In the genomic region with DNA sequence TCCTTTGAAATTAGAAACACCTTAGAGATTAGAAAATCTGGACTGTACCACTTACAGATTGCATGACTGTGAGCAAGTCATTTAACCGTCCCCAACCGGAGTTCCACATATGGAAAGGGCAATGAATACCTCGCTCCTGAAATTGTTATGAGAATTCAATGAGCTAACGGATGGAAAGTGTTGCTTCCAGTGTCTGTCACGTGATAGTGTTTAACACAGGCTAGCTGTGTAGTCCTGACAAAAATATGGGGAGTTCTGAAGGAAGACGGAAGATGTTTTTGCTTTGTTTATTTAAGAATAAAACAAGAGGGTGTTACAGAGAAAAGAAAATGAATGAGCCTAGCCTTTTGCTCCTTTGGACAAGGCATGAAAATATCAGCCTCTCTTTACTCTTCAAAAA, we compare ENCODE assay signal across 2 cellular contexts.
TF ChIP-seq lines count a peak whose summit lies in the region.

No MANE protein-coding gene starts in this region.

TF ChIP-seq in HepG2, 621 proteins besides CTCF, POLR2A, EP300 and RAD21:
- TF ChIP-seq, protein P1, sequence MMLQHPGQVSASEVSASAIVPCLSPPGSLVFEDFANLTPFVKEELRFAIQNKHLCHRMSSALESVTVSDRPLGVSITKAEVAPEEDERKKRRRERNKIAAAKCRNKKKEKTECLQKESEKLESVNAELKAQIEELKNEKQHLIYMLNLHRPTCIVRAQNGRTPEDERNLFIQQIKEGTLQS (CRISPR knock-in tag; IDR thresholded peaks at IDR 0.05) = no peak
- peak; percentile 15; the same call in 1 of the 2 replicates for TF ChIP-seq USF2 (IDR thresholded peaks at IDR 0.05; ENCODE audit: low read depth, low read length)
- TF ChIP-seq USF2 (CRISPR knock-in tag; IDR thresholded peaks at IDR 0.05; ENCODE audit: borderline replicate concordance) = no peak
- TF ChIP-seq XBP1 (CRISPR knock-in tag; IDR thresholded peaks at IDR 0.05) = no peak
- peak; percentile 60; the same call in 1 of the 2 replicates for TF ChIP-seq RAD51 (IDR thresholded peaks at IDR 0.05; ENCODE audit: borderline replicate concordance)
- no peak for TF ChIP-seq ZNF253 (CRISPR knock-in tag; IDR thresholded peaks at IDR 0.05; ENCODE audit: borderline replicate concordance)
- no peak for TF ChIP-seq GTF2F1 (IDR thresholded peaks at IDR 0.05; ENCODE audit: low read length)
- TF ChIP-seq, protein P2, sequence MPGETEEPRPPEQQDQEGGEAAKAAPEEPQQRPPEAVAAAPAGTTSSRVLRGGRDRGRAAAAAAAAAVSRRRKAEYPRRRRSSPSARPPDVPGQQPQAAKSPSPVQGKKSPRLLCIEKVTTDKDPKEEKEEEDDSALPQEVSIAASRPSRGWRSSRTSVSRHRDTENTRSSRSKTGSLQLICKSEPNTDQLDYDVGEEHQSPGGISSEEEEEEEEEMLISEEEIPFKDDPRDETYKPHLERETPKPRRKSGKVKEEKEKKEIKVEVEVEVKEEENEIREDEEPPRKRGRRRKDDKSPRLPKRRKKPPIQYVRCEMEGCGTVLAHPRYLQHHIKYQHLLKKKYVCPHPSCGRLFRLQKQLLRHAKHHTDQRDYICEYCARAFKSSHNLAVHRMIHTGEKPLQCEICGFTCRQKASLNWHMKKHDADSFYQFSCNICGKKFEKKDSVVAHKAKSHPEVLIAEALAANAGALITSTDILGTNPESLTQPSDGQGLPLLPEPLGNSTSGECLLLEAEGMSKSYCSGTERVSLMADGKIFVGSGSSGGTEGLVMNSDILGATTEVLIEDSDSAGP (CRISPR knock-in tag; IDR thresholded peaks at IDR 0.05; ENCODE audit: borderline replicate concordance) = no peak

TF ChIP-seq in K562, 482 proteins besides CTCF, POLR2A, EP300 and RAD21:
- peak; percentile 63 for TF ChIP-seq TFE3 (CRISPR knock-in tag; IDR thresholded peaks at IDR 0.05)
- no peak for TF ChIP-seq MCM3 (IDR thresholded peaks at IDR 0.05)
